ENCODE assay signal across 1 cellular context in genomic region chr6:7726416-7727149, GRCh38.
TF ChIP-seq lines count a peak whose summit lies in the region.

No MANE protein-coding gene starts in this region.

TF ChIP-seq in WTC11, 78 proteins besides CTCF, POLR2A, EP300 and RAD21 (continued from another document):
- TF ChIP-seq ARID4B (CRISPR knock-in tag; IDR thresholded peaks at IDR 0.05; ENCODE audit: borderline replicate concordance), result no peak
- TF ChIP-seq SMAD4 (CRISPR knock-in tag; IDR thresholded peaks at IDR 0.05), result no peak
- no peak for TF ChIP-seq ZNF281 (CRISPR knock-in tag; IDR thresholded peaks at IDR 0.05)
- TF ChIP-seq SMAD3 (CRISPR knock-in tag; IDR thresholded peaks at IDR 0.05; ENCODE audit: borderline replicate concordance), result 0 out of 2 replicates have a peak, but pooled peaks have one; percentile 17
- no peak for TF ChIP-seq FOXJ3 (CRISPR knock-in tag; IDR thresholded peaks at IDR 0.05; ENCODE audit: borderline replicate concordance)
- TF ChIP-seq JUN (CRISPR knock-in tag; IDR thresholded peaks at IDR 0.05), result no peak
- TF ChIP-seq ATF6 (CRISPR knock-in tag; IDR thresholded peaks at IDR 0.05), result no peak
- no peak for TF ChIP-seq MXD4 (CRISPR knock-in tag; IDR thresholded peaks at IDR 0.05; ENCODE audit: borderline replicate concordance)
- no peak for TF ChIP-seq ZNF232 (CRISPR knock-in tag; IDR thresholded peaks at IDR 0.05)
- TF ChIP-seq ZSCAN18 (CRISPR knock-in tag; IDR thresholded peaks at IDR 0.05), result no peak
- TF ChIP-seq MAX (CRISPR knock-in tag; IDR thresholded peaks at IDR 0.05), result no peak
- TF ChIP-seq HMGXB4 (CRISPR knock-in tag; IDR thresholded peaks at IDR 0.05), result 0 out of 2 replicates have a peak, but pooled peaks have one; percentile 53
- no peak for TF ChIP-seq NFATC4 (CRISPR knock-in tag; IDR thresholded peaks at IDR 0.05)
- no peak for TF ChIP-seq ZNF263 (CRISPR knock-in tag; IDR thresholded peaks at IDR 0.05; ENCODE audit: low read depth)
- TF ChIP-seq RORB (CRISPR knock-in tag; IDR thresholded peaks at IDR 0.05), result no peak
- TF ChIP-seq ERG (CRISPR knock-in tag; IDR thresholded peaks at IDR 0.05), result no peak
